In genomic region chr9:89318123-89319014, GRCh38 we compare ENCODE assay signal across 8 cellular contexts. TPM values are rescaled to one million over a fixed set of nuclear protein-coding genes. Genes with fewer than 3 reads are reported as not detected.
DNase-seq lines count a peak whose midpoint lies in the region; ATAC-seq and TF ChIP-seq lines count a peak whose summit lies in the region.

Gene SECISBP2, plus strand, starts transcription at chr9:89318500. Its CDS starts 77 bp downstream, at chr9:89318577.

- DNase-seq in NCI-H1694 (lab: John Stamatoyannopoulos, UW) (peak; percentile 91), amniotic stem cell (lab: John Stamatoyannopoulos, UW) (peak; percentile 91), left cardiac atrium (peak; percentile 97), progenitor cell of endocrine pancreas (ENCODE audit: low spot score, unreplicated experiment) (peak; percentile 85), ureter (ENCODE audit: low spot score) (peak; percentile 96)

- peaks cover 49% of the 10 kb centered on the region for H3K36me3 Mint-ChIP-seq in T-helper 1 cell treated with Interleukin-12 subunit alpha and Interleukin-12 subunit beta and Interleukin-4 antibody, amounts not matched to agents 30 μg/mL and 1 μg/mL, for 36 hours (ENCODE audit: low read depth)
- peaks cover 12% of the 10 kb centered on the region for H3K36me3 Mint-ChIP-seq in progenitor cell of endocrine pancreas (ENCODE audit: insufficient read depth)

- TF ChIP-seq CTCF in progenitor cell of endocrine pancreas (IDR thresholded peaks at IDR 0.05; ENCODE audit: unreplicated experiment): peak; percentile 84

- H3K4me3 Mint-ChIP-seq in T-helper 1 cell treated with Interleukin-12 subunit alpha and Interleukin-12 subunit beta and Interleukin-4 antibody, amounts not matched to agents 30 μg/mL and 1 μg/mL, for 36 hours: peak within 1 kb of the TSS; percentile 87
- peak within 1 kb of the TSS; percentile 78 for H3K4me3 Mint-ChIP-seq in progenitor cell of endocrine pancreas (ENCODE audit: low read depth)

- ATAC-seq in HG02885 (IDR thresholded peaks at IDR 0.05; ENCODE audit: poor library complexity, unreplicated experiment) (peak; percentile 92), left cardiac atrium (peak; percentile 99)

- intact Hi-C loops in left cardiac atrium (cut with DNase I): loop anchor here in 1 of 2 donors (2.0 kb wide), 1 partner anchor 230 kb away; no protein-coding TSS in a partner anchor

- no peaks in the 10 kb centered on the region for H3K27me3 Mint-ChIP-seq in T-helper 1 cell treated with Interleukin-12 subunit alpha and Interleukin-12 subunit beta and Interleukin-4 antibody, amounts not matched to agents 30 μg/mL and 1 μg/mL, for 36 hours (ENCODE audit: low read depth)
- no peaks in the 10 kb centered on the region for H3K27me3 Mint-ChIP-seq in progenitor cell of endocrine pancreas

- H3K27ac Mint-ChIP-seq in T-helper 1 cell treated with Interleukin-12 subunit alpha and Interleukin-12 subunit beta and Interleukin-4 antibody, amounts not matched to agents 30 μg/mL and 1 μg/mL, for 36 hours: peak within 1 kb of the TSS; percentile 96
- peak within 1 kb of the TSS; percentile 98 for H3K27ac Mint-ChIP-seq in progenitor cell of endocrine pancreas

- H3K4me1 Mint-ChIP-seq in T-helper 1 cell treated with Interleukin-12 subunit alpha and Interleukin-12 subunit beta and Interleukin-4 antibody, amounts not matched to agents 30 μg/mL and 1 μg/mL, for 36 hours (ENCODE audit: low read depth): peaks cover 68% of the 10 kb centered on the region
- peaks cover 36% of the 10 kb centered on the region for H3K4me1 Mint-ChIP-seq in progenitor cell of endocrine pancreas (ENCODE audit: low read depth)

- H3K9me3 Mint-ChIP-seq in T-helper 1 cell treated with Interleukin-12 subunit alpha and Interleukin-12 subunit beta and Interleukin-4 antibody, amounts not matched to agents 30 μg/mL and 1 μg/mL, for 36 hours: no peaks in the 10 kb centered on the region
- H3K9me3 Mint-ChIP-seq in progenitor cell of endocrine pancreas (ENCODE audit: low read depth): no peaks in the 10 kb centered on the region

- TF ChIP-seq POLR2A in GM15510 (IDR thresholded peaks at IDR 0.05; ENCODE audit: borderline replicate concordance, extremely low read depth, insufficient read length): peak; percentile 92

RNA-seq across cellular contexts. Expression of gene SECISBP2, which starts in this region (rescaled TPM):
- 10 to 100 TPM; 17.1 to 22.7 TPM for total RNA-seq in left cardiac atrium
- 73.5 and 75.7 TPM in 2 replicates for total RNA-seq in progenitor cell of endocrine pancreas
- total RNA-seq in ureter: 103 TPM

Comparison
In these comparisons a context has a peak if more than half of its experiments do, and no peak if none do; other contexts are left out.
1. Peak in every context shown above with its lines: DNase-seq and ATAC-seq.